ENCODE assay signal across 23 cellular contexts in genomic region chr2:183811281-183811680, GRCh38.
"Had no signal": no experiment of that assay in that cellular context is flagged by ENCODE, and none has a peak within 500 bp of the region (broad histone marks: within the 10 kb centered on the region; RNA-seq: fewer than 3 reads in every experiment).

No MANE protein-coding gene starts in this region.

- H3K27me3 ChIP-seq: colonic mucosa, dorsolateral prefrontal cortex, esophagus muscularis mucosa, esophagus squamous epithelium, foreskin keratinocyte, gastrocnemius medialis, gastroesophageal sphincter, heart left ventricle, heart right ventricle had no signal

- H3K36me3 ChIP-seq: colonic mucosa, esophagus muscularis mucosa, esophagus squamous epithelium, gastrocnemius medialis, gastroesophageal sphincter, heart left ventricle, heart right ventricle had no signal

- H3K4me3 ChIP-seq: colonic mucosa, coronary artery, dorsolateral prefrontal cortex, esophagus muscularis mucosa, esophagus squamous epithelium, gastrocnemius medialis, gastroesophageal sphincter, heart left ventricle, heart right ventricle had no signal

- DNase-seq: colonic mucosa; cortex of kidney; dermis blood vessel endothelial cell; dorsolateral prefrontal cortex; effector CD4-positive, alpha-beta T cell; effector CD8-positive, alpha-beta T cell; effector memory CD4-positive, alpha-beta T cell; effector memory CD8-positive, alpha-beta T cell; endodermal cell; erythroblast; esophagus squamous epithelium; foreskin fibroblast; foreskin keratinocyte; foreskin melanocyte; gastrocnemius medialis; glutamatergic neuron; head of caudate nucleus; heart left ventricle; heart right ventricle had no signal

- H3K4me1 ChIP-seq: colonic mucosa, esophagus muscularis mucosa, esophagus squamous epithelium, foreskin keratinocyte, gastrocnemius medialis, gastroesophageal sphincter, heart left ventricle, heart right ventricle had no signal

- H3K27ac ChIP-seq: colonic mucosa, coronary artery, dorsolateral prefrontal cortex, epithelial cell of prostate, esophagus muscularis mucosa, esophagus squamous epithelium, foreskin keratinocyte, gastrocnemius medialis, gastroesophageal sphincter, heart left ventricle, heart right ventricle had no signal

- H3K9me3 ChIP-seq: colonic mucosa, esophagus muscularis mucosa, esophagus squamous epithelium, gastrocnemius medialis, gastroesophageal sphincter had no signal
